In the genomic region with DNA sequence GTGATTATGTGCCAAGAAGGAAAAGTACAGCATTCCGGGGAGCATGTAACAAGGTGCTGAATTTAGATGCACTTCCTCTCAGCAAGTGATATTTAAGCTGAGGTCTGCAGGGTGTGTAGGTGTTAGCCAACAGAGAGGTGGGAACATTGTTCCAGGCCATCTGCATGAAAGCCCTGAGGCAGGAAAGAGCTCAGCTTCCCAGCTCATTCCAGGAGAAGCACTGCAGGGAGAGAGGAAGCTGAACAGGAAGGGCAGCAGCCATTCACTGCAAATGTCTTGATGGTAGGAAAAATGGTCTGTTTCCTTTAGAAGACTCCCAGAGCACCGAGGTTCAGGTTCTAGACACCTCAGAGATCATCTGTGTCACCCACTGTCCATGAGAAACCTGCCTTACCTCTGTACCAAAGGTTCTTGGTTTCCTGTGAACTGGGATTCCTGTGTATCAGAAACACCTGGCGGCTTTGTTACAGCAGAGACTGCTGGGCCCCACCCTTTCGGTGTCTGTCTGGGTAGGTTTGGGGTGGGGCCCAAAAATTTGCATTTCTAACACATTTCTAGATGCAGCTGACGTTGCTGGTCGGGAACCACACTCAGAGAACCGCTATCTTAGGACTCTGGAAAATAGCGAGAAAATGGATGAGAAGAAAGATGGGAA, we compare ENCODE assay signal across 13 cellular contexts.
DNase-seq lines count a peak whose midpoint lies in the region; ATAC-seq and TF ChIP-seq lines count a peak whose summit lies in the region.
"Had no signal": no experiment of that assay in that cellular context is flagged by ENCODE, and none has a peak within 500 bp of the region (broad histone marks: within the 10 kb centered on the region; RNA-seq: fewer than 3 reads in every experiment).

No MANE protein-coding gene starts in this region.

- ATAC-seq in psoas muscle (peak in 3 of 4 donors; percentile 31 to 60 (median 44)), HG03196 (IDR thresholded peaks at IDR 0.05; ENCODE audit: unreplicated experiment) (no peak)
- ATAC-seq: activated naive CD4-positive, alpha-beta T cell treated with anti-CD3 and anti-CD28 coated beads, Interleukin-2, amount 50 U/mL, for 72 hours had no signal

- no peak for TF ChIP-seq CTCF in dorsolateral prefrontal cortex (IDR thresholded peaks at IDR 0.05 in 54 of 56, conservative IDR thresholded peaks at IDR 0.05 in 2 of 56; ENCODE audit: low read depth in 1 of 56, partially characterized antibody in 56 of 56)
- no peak for TF ChIP-seq CTCF in psoas muscle (IDR thresholded peaks at IDR 0.05)

- DNase-seq in T-helper 1 cell (no peak), NT2/D1 (ENCODE audit: low read depth, low spot score) (peak; percentile 42), dorsolateral prefrontal cortex (peak in 2 of 10 donors; percentile 38 to 53), psoas muscle (no peak), nucleus accumbens (lab: John Stamatoyannopoulos, UW) (no peak), activated gamma-delta T cell (lab: John Stamatoyannopoulos, UW) (no peak)
- DNase-seq: activated CD4-positive, alpha-beta memory T cell treated with anti-CD3 and anti-CD28 coated beads, Interleukin-2, amount 10 ng/mL, durations not matched to agents 7 days and 5 days; naive B cell; NCI-H2227 treated with DMSO at 0.1 percent for 48 hours; stimulated activated CD4-positive, alpha-beta T cell treated with anti-CD3 and anti-CD28 coated beads, Interleukin-15, amount 100 ng/mL, for 24 hours had no signal

- H3K27me3 ChIP-seq in NT2/D1 (ENCODE audit: insufficient read depth, insufficient read length) = no peaks in the 10 kb centered on the region
- H3K27me3 ChIP-seq in dorsolateral prefrontal cortex = no peaks in the 10 kb centered on the region
- H3K27me3 ChIP-seq in psoas muscle (ENCODE audit: insufficient read depth in 3 of 3, low read length in 2 of 3) = no peaks in the 10 kb centered on the region

- no peaks in the 10 kb centered on the region for H3K9me3 Mint-ChIP-seq in T-helper 1 cell treated with Interleukin-12 subunit alpha and Interleukin-12 subunit beta and Interleukin-4 antibody, amounts not matched to agents 30 μg/mL and 1 μg/mL, for 36 hours
- H3K9me3 Mint-ChIP-seq: activated CD4-positive, alpha-beta memory T cell treated with anti-CD3 and anti-CD28 coated beads, Interleukin-2, amount 10 ng/mL, durations not matched to agents 7 days and 5 days had no signal

- H3K36me3 ChIP-seq in NT2/D1 (ENCODE audit: insufficient read depth, insufficient read length, low read length) = peaks cover 10% of the 10 kb centered on the region
- peaks cover 0 to 11% of the 10 kb centered on the region in 2 donors for H3K36me3 ChIP-seq in psoas muscle (ENCODE audit: insufficient read depth in 1 of 2, low read depth in 1 of 2)

- H3K9ac ChIP-seq in NT2/D1 (ENCODE audit: insufficient read length, low read depth) = no peak overlapping the region

- intact Hi-C loops in dorsolateral prefrontal cortex (cut with DNase I) (loop anchor here in 1 of 2 donors (10.0 kb wide), 1 partner anchor 241 kb away; a partner anchor contains a TSS), psoas muscle (cut with DNase I) (no loop called here)

- peaks cover 4% of the 10 kb centered on the region for H3K36me3 Mint-ChIP-seq in T-helper 1 cell treated with Interleukin-12 subunit alpha and Interleukin-12 subunit beta and Interleukin-4 antibody, amounts not matched to agents 30 μg/mL and 1 μg/mL, for 36 hours (ENCODE audit: low read depth)

- H3K27ac ChIP-seq in dorsolateral prefrontal cortex (peak overlapping the region in 58 of 59 donors; percentile 2 to 88 (median 74)), psoas muscle (peak overlapping the region; percentile 95)

- no peaks in the 10 kb centered on the region for H3K27me3 Mint-ChIP-seq in T-helper 1 cell treated with Interleukin-12 subunit alpha and Interleukin-12 subunit beta and Interleukin-4 antibody, amounts not matched to agents 30 μg/mL and 1 μg/mL, for 36 hours (ENCODE audit: low read depth)
- H3K27me3 Mint-ChIP-seq: activated CD4-positive, alpha-beta memory T cell treated with anti-CD3 and anti-CD28 coated beads, Interleukin-2, amount 10 ng/mL, durations not matched to agents 7 days and 5 days; naive B cell had no signal

- no peak overlapping the region for H3K4me3 Mint-ChIP-seq in T-helper 1 cell treated with Interleukin-12 subunit alpha and Interleukin-12 subunit beta and Interleukin-4 antibody, amounts not matched to agents 30 μg/mL and 1 μg/mL, for 36 hours
- H3K4me3 Mint-ChIP-seq: activated CD4-positive, alpha-beta memory T cell treated with anti-CD3 and anti-CD28 coated beads, Interleukin-2, amount 10 ng/mL, durations not matched to agents 7 days and 5 days; naive B cell had no signal

- peaks cover 24% of the 10 kb centered on the region for H3K4me1 Mint-ChIP-seq in T-helper 1 cell treated with Interleukin-12 subunit alpha and Interleukin-12 subunit beta and Interleukin-4 antibody, amounts not matched to agents 30 μg/mL and 1 μg/mL, for 36 hours (ENCODE audit: low read depth)

- H3K4me1 ChIP-seq in NT2/D1 (ENCODE audit: insufficient read depth, insufficient read length) = peaks cover 5% of the 10 kb centered on the region
- H3K4me1 ChIP-seq in psoas muscle = peaks cover 47% of the 10 kb centered on the region

- H3K4me3 ChIP-seq in NT2/D1 (ENCODE audit: insufficient read length, low read depth) (no peak overlapping the region), dorsolateral prefrontal cortex (no peak overlapping the region), psoas muscle (no peak overlapping the region)

- peak overlapping the region; percentile 7 for H3K27ac Mint-ChIP-seq in T-helper 1 cell treated with Interleukin-12 subunit alpha and Interleukin-12 subunit beta and Interleukin-4 antibody, amounts not matched to agents 30 μg/mL and 1 μg/mL, for 36 hours

- H3K9me3 ChIP-seq in NT2/D1 (ENCODE audit: insufficient read depth, low read length) (no peaks in the 10 kb centered on the region), psoas muscle (no peaks in the 10 kb centered on the region)

- WGBS in psoas muscle, 3 donors = 72 to 81% (median 74%) methylated on average over 8 of the region's 8 CpGs
